Comparison of ENCODE assay signal across 1 cellular context in genomic region chr3:52442409-52443267, GRCh38.
TF ChIP-seq lines count a peak whose summit lies in the region.

No MANE protein-coding gene starts in this region.

TF ChIP-seq in WTC11, 78 proteins besides CTCF, POLR2A, EP300 and RAD21:
- no peak for TF ChIP-seq NR3C1 (CRISPR knock-in tag; conservative IDR thresholded peaks at IDR 0.05; ENCODE audit: low read depth)
- TF ChIP-seq ERG (CRISPR knock-in tag; IDR thresholded peaks at IDR 0.05), result no peak
- no peak for TF ChIP-seq ATF1 (CRISPR knock-in tag; IDR thresholded peaks at IDR 0.05)
- TF ChIP-seq ZSCAN18 (CRISPR knock-in tag; IDR thresholded peaks at IDR 0.05), result no peak
